Comparison of ENCODE assay signal across 14 cellular contexts in genomic region chr11:35126879-35127576, GRCh38. TPM values are rescaled to one million over a fixed set of nuclear protein-coding genes. Genes with fewer than 3 reads are reported as not detected.
A peak's percentile ranks its signal among the peaks of the same experiment; 100 is the strongest.
DNase-seq lines count a peak whose midpoint lies in the region; ATAC-seq lines count a peak whose summit lies in the region.
"Had no signal": no experiment of that assay in that cellular context is flagged by ENCODE, and none has a peak within 500 bp of the region (broad histone marks: within the 10 kb centered on the region; RNA-seq: fewer than 3 reads in every experiment).

No MANE protein-coding gene starts in this region.

- CTCF ChIA-PET in activated naive CD4-positive, alpha-beta T cell treated with anti-CD3 and anti-CD28 coated beads for 36 hours (lab: Charles Lee), result interaction anchor here (0.6 to 1.5 kb wide), 6 partner anchors 14 to 477 kb away, joined by 3 to 7 read pairs (median 3); no protein-coding TSS in a partner anchor
- CTCF ChIA-PET in activated naive CD4-positive, alpha-beta T cell treated with anti-CD3 and anti-CD28 coated beads, Interleukin-2, amount 10 ng/mL, durations not matched to agents 7 days and 5 days (lab: Charles Lee), result no interaction called here

- H3K27me3 Mint-ChIP-seq in activated naive CD4-positive, alpha-beta T cell treated with anti-CD3 and anti-CD28 coated beads for 36 hours (ENCODE audit: low read depth), result no peaks in the 10 kb centered on the region
- H3K27me3 Mint-ChIP-seq in activated naive CD4-positive, alpha-beta T cell treated with anti-CD3 and anti-CD28 coated beads, Interleukin-2, amount 10 ng/mL, durations not matched to agents 7 days and 5 days, result peaks cover under 1% of the 10 kb centered on the region
- peaks cover 4% of the 10 kb centered on the region for H3K27me3 Mint-ChIP-seq in activated T-helper 2 cell treated with anti-CD3 and anti-CD28 coated beads, Interferon-gamma antibody, Interleukin-2, Interleukin-4, amounts not matched to agents 10 μg/mL and 5 μg/mL and 100 μg/mL, durations not matched to agents 14 hours and 24 hours and 36 hours (ENCODE audit: low read depth)
- no peaks in the 10 kb centered on the region for H3K27me3 Mint-ChIP-seq in stimulated activated naive CD8-positive, alpha-beta T cell treated with anti-CD3 and anti-CD28 coated beads, Interleukin-15, amount 100 ng/mL, for 72 hours

- intact Hi-C loops in activated naive CD4-positive, alpha-beta T cell treated with anti-CD3 and anti-CD28 coated beads for 36 hours (cut with micrococcal nuclease), result loop anchor here (1.0 to 2.0 kb wide), 11 partner anchors 17 to 210 kb away; no protein-coding TSS in a partner anchor
- intact Hi-C loops in activated T-helper 2 cell treated with anti-CD3 and anti-CD28 coated beads, Interferon-gamma antibody, Interleukin-2, Interleukin-4, amounts not matched to agents 10 μg/mL and 5 μg/mL and 100 μg/mL, durations not matched to agents 14 hours and 24 hours and 36 hours (cut with micrococcal nuclease), result loop anchor here (1.0 kb wide), 4 partner anchors 19 to 115 kb away; no protein-coding TSS in a partner anchor

- no peaks in the 10 kb centered on the region for H3K36me3 Mint-ChIP-seq in activated naive CD4-positive, alpha-beta T cell treated with anti-CD3 and anti-CD28 coated beads for 36 hours (ENCODE audit: low read depth)
- H3K36me3 Mint-ChIP-seq in activated naive CD4-positive, alpha-beta T cell treated with anti-CD3 and anti-CD28 coated beads, Interleukin-2, amount 10 ng/mL, durations not matched to agents 7 days and 5 days, result no peaks in the 10 kb centered on the region
- H3K36me3 Mint-ChIP-seq in activated T-helper 2 cell treated with anti-CD3 and anti-CD28 coated beads, Interferon-gamma antibody, Interleukin-2, Interleukin-4, amounts not matched to agents 10 μg/mL and 5 μg/mL and 100 μg/mL, durations not matched to agents 14 hours and 24 hours and 36 hours (ENCODE audit: low read depth), result no peaks in the 10 kb centered on the region

- peak overlapping the region; percentile 91 for H3K27ac Mint-ChIP-seq in activated naive CD4-positive, alpha-beta T cell treated with anti-CD3 and anti-CD28 coated beads for 36 hours
- H3K27ac Mint-ChIP-seq in activated naive CD4-positive, alpha-beta T cell treated with anti-CD3 and anti-CD28 coated beads, Interleukin-2, amount 10 ng/mL, durations not matched to agents 7 days and 5 days, result no peak overlapping the region
- peak overlapping the region; percentile 79 for H3K27ac Mint-ChIP-seq in activated T-helper 2 cell treated with anti-CD3 and anti-CD28 coated beads, Interferon-gamma antibody, Interleukin-2, Interleukin-4, amounts not matched to agents 10 μg/mL and 5 μg/mL and 100 μg/mL, durations not matched to agents 14 hours and 24 hours and 36 hours
- peak overlapping the region; percentile 82 to 91 for H3K27ac Mint-ChIP-seq in stimulated activated naive CD8-positive, alpha-beta T cell treated with anti-CD3 and anti-CD28 coated beads, Interleukin-15, amount 100 ng/mL, for 72 hours

- peak overlapping the region; percentile 54 for H3K4me3 Mint-ChIP-seq in activated naive CD4-positive, alpha-beta T cell treated with anti-CD3 and anti-CD28 coated beads for 36 hours
- H3K4me3 Mint-ChIP-seq in activated naive CD4-positive, alpha-beta T cell treated with anti-CD3 and anti-CD28 coated beads, Interleukin-2, amount 10 ng/mL, durations not matched to agents 7 days and 5 days, result no peak overlapping the region
- peak overlapping the region; percentile 57 for H3K4me3 Mint-ChIP-seq in activated T-helper 2 cell treated with anti-CD3 and anti-CD28 coated beads, Interferon-gamma antibody, Interleukin-2, Interleukin-4, amounts not matched to agents 10 μg/mL and 5 μg/mL and 100 μg/mL, durations not matched to agents 14 hours and 24 hours and 36 hours (ENCODE audit: low read depth)
- peak overlapping the region; percentile 70 to 79 for H3K4me3 Mint-ChIP-seq in stimulated activated naive CD8-positive, alpha-beta T cell treated with anti-CD3 and anti-CD28 coated beads, Interleukin-15, amount 100 ng/mL, for 72 hours

- peaks cover 66% of the 10 kb centered on the region for H3K4me1 Mint-ChIP-seq in activated naive CD4-positive, alpha-beta T cell treated with anti-CD3 and anti-CD28 coated beads for 36 hours (ENCODE audit: low read depth)
- H3K4me1 Mint-ChIP-seq in activated naive CD4-positive, alpha-beta T cell treated with anti-CD3 and anti-CD28 coated beads, Interleukin-2, amount 10 ng/mL, durations not matched to agents 7 days and 5 days, result peaks cover 46% of the 10 kb centered on the region
- peaks cover 55% of the 10 kb centered on the region for H3K4me1 Mint-ChIP-seq in activated T-helper 2 cell treated with anti-CD3 and anti-CD28 coated beads, Interferon-gamma antibody, Interleukin-2, Interleukin-4, amounts not matched to agents 10 μg/mL and 5 μg/mL and 100 μg/mL, durations not matched to agents 14 hours and 24 hours and 36 hours (ENCODE audit: low read depth)
- H3K4me1 Mint-ChIP-seq in stimulated activated naive CD8-positive, alpha-beta T cell treated with anti-CD3 and anti-CD28 coated beads, Interleukin-15, amount 100 ng/mL, for 72 hours, result peaks cover 68% of the 10 kb centered on the region

- ATAC-seq in HG02642 (IDR thresholded peaks at IDR 0.05; ENCODE audit: poor library complexity, unreplicated experiment), result peak; percentile 24
- ATAC-seq in stimulated activated naive CD8-positive, alpha-beta T cell treated with anti-CD3 and anti-CD28 coated beads, Interleukin-15, amount 100 ng/mL, for 72 hours, result no peak

- DNase-seq in activated naive CD4-positive, alpha-beta T cell treated with anti-CD3 and anti-CD28 coated beads for 36 hours, result no peak
- no peak for DNase-seq in activated naive CD4-positive, alpha-beta T cell treated with anti-CD3 and anti-CD28 coated beads, Interleukin-2, amount 10 ng/mL, durations not matched to agents 7 days and 5 days
- no peak for DNase-seq in activated T-helper 2 cell treated with anti-CD3 and anti-CD28 coated beads, Interferon-gamma antibody, Interleukin-2, Interleukin-4, amounts not matched to agents 10 μg/mL and 5 μg/mL and 100 μg/mL, durations not matched to agents 14 hours and 24 hours and 36 hours (ENCODE audit: low spot score)
- DNase-seq in stimulated activated naive CD8-positive, alpha-beta T cell treated with anti-CD3 and anti-CD28 coated beads, Interleukin-15, amount 100 ng/mL, for 72 hours, result no peak
- no peak for DNase-seq in middle frontal gyrus (ENCODE audit: extremely low spot score, low spot score)
- DNase-seq in NCI-H2081 (lab: John Stamatoyannopoulos, UW), result no peak
- DNase-seq in superior temporal gyrus (ENCODE audit: extremely low spot score), result no peak
- DNase-seq: amniotic stem cell, DMS153, mesenchymal stem cell, NCI-H2171 treated with DMSO at 0.1 percent for 48 hours, SIG-M5, stomach had no signal

- H3K9me3 Mint-ChIP-seq in activated naive CD4-positive, alpha-beta T cell treated with anti-CD3 and anti-CD28 coated beads for 36 hours, result no peaks in the 10 kb centered on the region
- H3K9me3 Mint-ChIP-seq in activated naive CD4-positive, alpha-beta T cell treated with anti-CD3 and anti-CD28 coated beads, Interleukin-2, amount 10 ng/mL, durations not matched to agents 7 days and 5 days, result no peaks in the 10 kb centered on the region
- H3K9me3 Mint-ChIP-seq in activated T-helper 2 cell treated with anti-CD3 and anti-CD28 coated beads, Interferon-gamma antibody, Interleukin-2, Interleukin-4, amounts not matched to agents 10 μg/mL and 5 μg/mL and 100 μg/mL, durations not matched to agents 14 hours and 24 hours and 36 hours, result no peaks in the 10 kb centered on the region
- H3K9me3 Mint-ChIP-seq in stimulated activated naive CD8-positive, alpha-beta T cell treated with anti-CD3 and anti-CD28 coated beads, Interleukin-15, amount 100 ng/mL, for 72 hours, result no peaks in the 10 kb centered on the region

RNA-seq across cellular contexts. Expression of gene CD44, which starts 11.9 kb away (rescaled TPM):
- 100 to 1,000 TPM; 389 to 405 TPM for total RNA-seq in activated naive CD4-positive, alpha-beta T cell treated with anti-CD3 and anti-CD28 coated beads for 36 hours
- 232 and 249 TPM in 2 replicates for total RNA-seq in activated T-helper 2 cell treated with anti-CD3 and anti-CD28 coated beads, Interferon-gamma antibody, Interleukin-2, Interleukin-4, amounts not matched to agents 10 μg/mL and 5 μg/mL and 100 μg/mL, durations not matched to agents 14 hours and 24 hours and 36 hours
